In genomic region chr6:11094411-11094851, GRCh38 we compare ENCODE assay signal across 8 cellular contexts. TPM values are rescaled to one million over a fixed set of nuclear protein-coding genes. Genes with fewer than 3 reads are reported as not detected.
A peak's percentile ranks its signal among the peaks of the same experiment; 100 is the strongest.
DNase-seq lines count a peak whose midpoint lies in the region; ATAC-seq and TF ChIP-seq lines count a peak whose summit lies in the region.

No MANE protein-coding gene starts in this region.

- peaks cover 26% of the 10 kb centered on the region for H3F3A ChIP-seq in MM.1S (ENCODE audit: insufficient read depth, low read length)

- H3K9me3 Mint-ChIP-seq in stimulated activated memory B cell treated with anti-CD40 and anti-IgM and Interleukin-4, amounts not matched to agents 10 μg/mL and 1 μg/mL and 100 μg/mL, for 72 hours, result no peaks in the 10 kb centered on the region

- DNase-seq in activated naive CD4-positive, alpha-beta T cell treated with Interleukin-2 at 50 U/mL for 16 hours, result peak; percentile 53
- no peak for DNase-seq in activated naive CD4-positive, alpha-beta T cell treated with anti-CD3 and anti-CD28 coated beads, Interleukin-2, amount 50 U/mL, for 16 hours
- DNase-seq in MM.1S, result peak; percentile 67
- peak in 2 of 3 donors; percentile 17 to 19 for DNase-seq in effector memory CD4-positive, alpha-beta T cell

- peak overlapping the region; percentile 92 for H3K27ac ChIP-seq in HEK293 (ENCODE audit: extremely low read depth, low read depth, low read length)
- peak overlapping the region; percentile 92 for H3K27ac ChIP-seq in MM.1S (ENCODE audit: low read length)
- H3K27ac ChIP-seq in effector memory CD4-positive, alpha-beta T cell (ENCODE audit: insufficient read depth, low read length, poor library complexity, severe bottlenecking), result peak overlapping the region; percentile 92

- H3K9me3 ChIP-seq in HEK293 (ENCODE audit: control insufficient read depth, insufficient read depth, low read depth, low read length), result no peaks in the 10 kb centered on the region
- H3K9me3 ChIP-seq in MM.1S (replicated peaks; ENCODE audit: insufficient read depth, low read length), result no peaks in the 10 kb centered on the region
- H3K9me3 ChIP-seq in effector memory CD4-positive, alpha-beta T cell (ENCODE audit: control insufficient read depth, low read length), result no peaks in the 10 kb centered on the region
- no peaks in the 10 kb centered on the region for H3K9me3 ChIP-seq in mononuclear cell (ENCODE audit: low read depth, low read length)

- no peak for TF ChIP-seq CTCF in HEK293 (tag by site-specific recombination; IDR thresholded peaks at IDR 0.05)
- TF ChIP-seq CTCF in MM.1S (IDR thresholded peaks at IDR 0.05; ENCODE audit: low read length), result no peak

- H3K36me3 Mint-ChIP-seq in stimulated activated memory B cell treated with anti-CD40 and anti-IgM and Interleukin-4, amounts not matched to agents 10 μg/mL and 1 μg/mL and 100 μg/mL, for 72 hours, result peaks cover 17% of the 10 kb centered on the region

- H2AFZ ChIP-seq in MM.1S (ENCODE audit: low read length), result peak overlapping the region; percentile 88

- H3K36me3 ChIP-seq in HEK293 (ENCODE audit: control insufficient read depth in 2 of 2, insufficient read depth in 1 of 2, low read length in 2 of 2), result peaks cover 0 to 6% of the 10 kb centered on the region in 2 experiments; a peak in 2 of 3 replicates
- no peaks in the 10 kb centered on the region; the same call in 1 of the 2 replicates for H3K36me3 ChIP-seq in MM.1S (replicated peaks; ENCODE audit: insufficient read depth, low read length)
- no peaks in the 10 kb centered on the region for H3K36me3 ChIP-seq in effector memory CD4-positive, alpha-beta T cell (ENCODE audit: control insufficient read depth, insufficient read depth, low read length)

- H3K4me3 Mint-ChIP-seq in stimulated activated memory B cell treated with anti-CD40 and anti-IgM and Interleukin-4, amounts not matched to agents 10 μg/mL and 1 μg/mL and 100 μg/mL, for 72 hours, result peak overlapping the region; percentile 99

- H3K9me2 ChIP-seq in MM.1S (replicated peaks; ENCODE audit: insufficient read depth, low read length), result no peaks in the 10 kb centered on the region

- H3K4me1 ChIP-seq in HEK293 (ENCODE audit: control insufficient read depth, insufficient read depth, low read length), result peaks cover 4% of the 10 kb centered on the region; the same call in 1 of the 2 replicates
- H3K4me1 ChIP-seq in MM.1S (ENCODE audit: low read length), result peaks cover 21% of the 10 kb centered on the region
- peaks cover 10% of the 10 kb centered on the region for H3K4me1 ChIP-seq in effector memory CD4-positive, alpha-beta T cell (ENCODE audit: control insufficient read depth, insufficient read depth, low read length, poor library complexity, severe bottlenecking)
- peaks cover 25% of the 10 kb centered on the region for H3K4me1 ChIP-seq in mononuclear cell (ENCODE audit: insufficient read depth, low read length)

- CTCF ChIA-PET in HEK293 (lab: Yijun Ruan, JAX), result interaction anchor here (0.6 to 1.8 kb wide), 4 partner anchors 24 to 402 kb away, joined by 3 to 4 read pairs (median 3); no protein-coding TSS in a partner anchor

- H3K27me3 ChIP-seq in MM.1S (replicated peaks; ENCODE audit: insufficient read depth, low read length), result no peaks in the 10 kb centered on the region
- no peaks in the 10 kb centered on the region for H3K27me3 ChIP-seq in effector memory CD4-positive, alpha-beta T cell (replicated peaks; ENCODE audit: control insufficient read depth, insufficient read depth, low read length, poor library complexity, severe bottlenecking)
- H3K27me3 ChIP-seq in mononuclear cell (ENCODE audit: insufficient read depth, low read length), result no peaks in the 10 kb centered on the region

- peak overlapping the region; percentile 92 for H3K4me2 ChIP-seq in MM.1S (ENCODE audit: low read depth, low read length)

- POLR2A ChIA-PET in HEK293 (lab: Yijun Ruan, JAX), result interaction anchor here (0.8 to 1.8 kb wide), 4 partner anchors 11 to 390 kb away, joined by 3 to 6 read pairs (median 4); partner anchors contain the start of gene NEDD9

- no peaks in the 10 kb centered on the region for H4K20me1 ChIP-seq in MM.1S (ENCODE audit: insufficient read depth, low read length)

- peaks cover 52% of the 10 kb centered on the region for H3K79me2 ChIP-seq in MM.1S (ENCODE audit: low read length)

- H3K27ac Mint-ChIP-seq in stimulated activated memory B cell treated with anti-CD40 and anti-IgM and Interleukin-4, amounts not matched to agents 10 μg/mL and 1 μg/mL and 100 μg/mL, for 72 hours, result peak overlapping the region; percentile 98

- peak overlapping the region; percentile 93 for H3K9ac ChIP-seq in MM.1S (ENCODE audit: low read length)

- H3K4me1 Mint-ChIP-seq in stimulated activated memory B cell treated with anti-CD40 and anti-IgM and Interleukin-4, amounts not matched to agents 10 μg/mL and 1 μg/mL and 100 μg/mL, for 72 hours, result peaks cover 39% of the 10 kb centered on the region

- H3K4me3 ChIP-seq in HEK293 (ENCODE audit: low read depth, low read length), result peak overlapping the region; percentile 98
- H3K4me3 ChIP-seq in MM.1S (ENCODE audit: low read length), result peak overlapping the region; percentile 97
- peak overlapping the region; percentile 97 for H3K4me3 ChIP-seq in effector memory CD4-positive, alpha-beta T cell (ENCODE audit: insufficient read depth, low read depth, low read length, poor library complexity, severe bottlenecking)
- H3K4me3 ChIP-seq in mononuclear cell (ENCODE audit: low read length), result peak overlapping the region; percentile 97

- peak; percentile 11 to 13 for ATAC-seq in activated CD4-positive, CD25-positive, alpha-beta regulatory T cell treated with anti-CD3 and anti-CD28 coated beads, Interleukin-2, amount 50 U/mL, for 24 hours
- peak; percentile 49 for ATAC-seq in stimulated activated memory B cell treated with anti-CD40 and anti-IgM and Interleukin-4, amounts not matched to agents 10 μg/mL and 1 μg/mL and 100 μg/mL, for 72 hours

- H3K27me3 Mint-ChIP-seq in stimulated activated memory B cell treated with anti-CD40 and anti-IgM and Interleukin-4, amounts not matched to agents 10 μg/mL and 1 μg/mL and 100 μg/mL, for 72 hours, result no peaks in the 10 kb centered on the region

TF ChIP-seq in HEK293, 187 proteins besides CTCF, POLR2A, EP300 and RAD21:
- TF ChIP-seq WT1 (tag by site-specific recombination; IDR thresholded peaks at IDR 0.05) (no peak), ZNF362 (tag by site-specific recombination; IDR thresholded peaks at IDR 0.05) (peak; percentile 92), GFI1B (tag by site-specific recombination; IDR thresholded peaks at IDR 0.05) (peak; percentile 71; the same call in 1 of the 2 replicates), PATZ1 (tag by site-specific recombination; IDR thresholded peaks at IDR 0.05) (0 out of 2 replicates have a peak, but pooled peaks have one; percentile 3), ZNF16 (tag by site-specific recombination; IDR thresholded peaks at IDR 0.05; ENCODE audit: low read depth) (no peak), PRDM1 (tag by site-specific recombination; IDR thresholded peaks at IDR 0.05) (peak; percentile 66; the same call in 1 of the 2 replicates), ELK4 (IDR thresholded peaks at IDR 0.05; ENCODE audit: borderline replicate concordance, low read depth, low read length) (no peak), ZNF600 (tag by site-specific recombination; IDR thresholded peaks at IDR 0.05) (peak; percentile 17; the same call in 1 of the 2 replicates), SP2 (tag by site-specific recombination; IDR thresholded peaks at IDR 0.05) (peak; percentile 27), ZIC2 (tag by site-specific recombination; IDR thresholded peaks at IDR 0.05) (0 out of 2 replicates have a peak, but pooled peaks have one; percentile 10)
TF ChIP-seq in HEK293: peak in this region for 7.

RNA-seq across cellular contexts. Expression of gene SMIM13, which starts 0.8 kb away (rescaled TPM):
- 4.2 TPM for total RNA-seq in mononuclear cell

RNA-seq across cellular contexts. Expression of gene ERVFRD-1, which starts 17.1 kb away (rescaled TPM):
- 0.10 TPM for total RNA-seq in mononuclear cell

RNA-seq across cellular contexts. Expression of gene ELOVL2, which starts 50.3 kb away (rescaled TPM):
- not detected for total RNA-seq in mononuclear cell
